In genomic region chr19:5335101-5335500, GRCh38 we compare ENCODE assay signal across 1 cellular context.
TF ChIP-seq lines count a peak whose summit lies in the region.

No MANE protein-coding gene starts in this region.

TF ChIP-seq in neural cell, 6 proteins besides CTCF, POLR2A, EP300 and RAD21 (continued from another document):
- TF ChIP-seq SMC3 (conservative IDR thresholded peaks at IDR 0.05; ENCODE audit: poor library complexity) (no peak), TAF1 (IDR thresholded peaks at IDR 0.05; ENCODE audit: low read depth) (no peak)
